Comparison of ENCODE assay signal across 9 cellular contexts in genomic region chr2:49108851-49109250, GRCh38. TPM values are rescaled to one million over a fixed set of nuclear protein-coding genes. Genes with fewer than 3 reads are reported as not detected.
"Had no signal": no experiment of that assay in that cellular context is flagged by ENCODE, and none has a peak within 500 bp of the region (broad histone marks: within the 10 kb centered on the region; RNA-seq: fewer than 3 reads in every experiment).

No MANE protein-coding gene starts in this region.

- H2AFZ ChIP-seq: GM23248 had no signal

- ATAC-seq: HepG2 had no signal

- H3K4me3 ChIP-seq: GM23248 had no signal

- DNase-seq: GM23248, GOT3, H7, HCEC 1CT, KBM-7 had no signal

- H3K27ac ChIP-seq: GM23248, HL-60, KMS-11 had no signal

- H3K9ac ChIP-seq: GM23248, KMS-11 had no signal

- H3K4me2 ChIP-seq: KMS-11 had no signal

RNA-seq across cellular contexts. Expression of gene FSHR, which starts 45.5 kb away (rescaled TPM):
- polyA plus RNA-seq: GM23248, HepG2, IgD-negative memory B cell had no signal
